ENCODE assay signal across 2 cellular contexts in genomic region chr7:106459397-106460072, GRCh38.
TF ChIP-seq lines count a peak whose summit lies in the region.

No MANE protein-coding gene starts in this region.

TF ChIP-seq in liver, 16 proteins besides CTCF, POLR2A, EP300 and RAD21:
- TF ChIP-seq HNF4G (IDR thresholded peaks at IDR 0.05) (peak; percentile 61), FOXA1 (IDR thresholded peaks at IDR 0.05) (no peak), HNF4A (conservative IDR thresholded peaks at IDR 0.05) (peak; percentile 86 to 90), EGR1 (IDR thresholded peaks at IDR 0.05; ENCODE audit: low read depth in 2 of 2) (no peak), RXRA (IDR thresholded peaks at IDR 0.05) (peak; percentile 68 to 69), SP1 (IDR thresholded peaks at IDR 0.05) (peak; percentile 89), MAX (IDR thresholded peaks at IDR 0.05) (peak; percentile 47), REST (IDR thresholded peaks at IDR 0.05) (no peak), JUND (IDR thresholded peaks at IDR 0.05) (peak in 1 of 2 donors; percentile 39), GABPA (IDR thresholded peaks at IDR 0.05 in 1 of 2, conservative IDR thresholded peaks at IDR 0.05 in 1 of 2) (no peak), ZBTB33 (IDR thresholded peaks at IDR 0.05) (peak; percentile 43), ATF3 (IDR thresholded peaks at IDR 0.05) (no peak), YY1 (IDR thresholded peaks at IDR 0.05) (peak; percentile 85), TAF1 (conservative IDR thresholded peaks at IDR 0.05) (no peak), FOXA2 (IDR thresholded peaks at IDR 0.05) (no peak), NR2F2 (IDR thresholded peaks at IDR 0.05) (peak; percentile 40)
TF ChIP-seq in liver: peak in this region for 9.

TF ChIP-seq in HepG2, 621 proteins besides CTCF, POLR2A, EP300 and RAD21:
- TF ChIP-seq ZBTB25 (CRISPR knock-in tag; IDR thresholded peaks at IDR 0.05) (no peak), GMEB1 (CRISPR knock-in tag; IDR thresholded peaks at IDR 0.05; ENCODE audit: borderline replicate concordance) (no peak), ZNF652 (CRISPR knock-in tag; IDR thresholded peaks at IDR 0.05; ENCODE audit: borderline replicate concordance, low read depth) (no peak), YEATS4 (CRISPR knock-in tag; IDR thresholded peaks at IDR 0.05; ENCODE audit: borderline replicate concordance) (no peak), ZNF333 (CRISPR knock-in tag; IDR thresholded peaks at IDR 0.05; ENCODE audit: borderline replicate concordance) (no peak), ZNF782 (CRISPR knock-in tag; IDR thresholded peaks at IDR 0.05; ENCODE audit: borderline replicate concordance) (no peak), TRIM24 (CRISPR knock-in tag; IDR thresholded peaks at IDR 0.05) (no peak), FLYWCH1 (CRISPR knock-in tag; IDR thresholded peaks at IDR 0.05) (no peak), THAP11 (CRISPR knock-in tag; IDR thresholded peaks at IDR 0.05) (no peak), CERS6 (CRISPR knock-in tag; IDR thresholded peaks at IDR 0.05) (no peak), ZNF331 (CRISPR knock-in tag; IDR thresholded peaks at IDR 0.05) (no peak), KLF9 (CRISPR knock-in tag; IDR thresholded peaks at IDR 0.05; ENCODE audit: low read depth) (no peak), ZNF383 (CRISPR knock-in tag; IDR thresholded peaks at IDR 0.05; ENCODE audit: borderline replicate concordance) (no peak), REST (IDR thresholded peaks at IDR 0.05; ENCODE audit: borderline replicate concordance in 1 of 2, low read depth in 1 of 2, low read length in 2 of 2) (no peak), PBX3 (CRISPR knock-in tag; IDR thresholded peaks at IDR 0.05; ENCODE audit: borderline replicate concordance) (no peak), ZFP62 (CRISPR knock-in tag; IDR thresholded peaks at IDR 0.05) (no peak)
TF ChIP-seq in HepG2: peak in this region for 0.
